Comparison of ENCODE assay signal across 23 cellular contexts in genomic region chr22:39731881-39732555, GRCh38.
DNase-seq lines count a peak whose midpoint lies in the region; ATAC-seq and TF ChIP-seq lines count a peak whose summit lies in the region.
"Had no signal": no experiment of that assay in that cellular context is flagged by ENCODE, and none has a peak within 500 bp of the region (broad histone marks: within the 10 kb centered on the region; RNA-seq: fewer than 3 reads in every experiment).

No MANE protein-coding gene starts in this region.

- no peak overlapping the region for H2BK15ac ChIP-seq in H9 (ENCODE audit: low read depth, low read length)

- H3K9ac ChIP-seq in H9 (ENCODE audit: extremely low read depth, insufficient read length, low read length) = no peak overlapping the region
- H3K9ac ChIP-seq in neural progenitor cell = no peak overlapping the region

- H2AFZ ChIP-seq in H9 (ENCODE audit: low read length) = no peak overlapping the region
- no peak overlapping the region for H2AFZ ChIP-seq in neural progenitor cell (replicated peaks)

- H3K27ac ChIP-seq in H9 (ENCODE audit: insufficient read length, low read depth, low read length) (no peak overlapping the region), neural progenitor cell (no peak overlapping the region), heart left ventricle (no peak overlapping the region), suprapubic skin (no peak overlapping the region)
- H3K27ac ChIP-seq: 22Rv1, ascending aorta, prostate gland, SK-N-MC had no signal

- intact Hi-C loops in heart left ventricle (cut with DNase I) = no loop called here

- no CpG with 5 or more reads among the region's 12 CpGs for WGBS in H9 (ENCODE audit: extremely low coverage, insufficient read length, low lambda C conversion rate)
- WGBS in heart left ventricle, 4 donors = 40 to 45% (median 43%) methylated on average over 10 to 12 of the region's 12 CpGs
- 68% methylated on average over 9 of the region's 12 CpGs for WGBS in suprapubic skin

- H3K9me3 ChIP-seq in H9 (ENCODE audit: control insufficient read depth, low read depth, low read length) (no peaks in the 10 kb centered on the region), neural progenitor cell (ENCODE audit: low read depth) (no peaks in the 10 kb centered on the region), heart left ventricle (no peaks in the 10 kb centered on the region), suprapubic skin (no peaks in the 10 kb centered on the region)
- H3K9me3 ChIP-seq: ascending aorta, prostate gland had no signal

- no peaks in the 10 kb centered on the region for H3K36me3 Mint-ChIP-seq in H9 (ENCODE audit: insufficient read depth in 1 of 3, low read depth in 3 of 3)
- no peaks in the 10 kb centered on the region for H3K36me3 Mint-ChIP-seq in neural progenitor cell
- H3K36me3 Mint-ChIP-seq: activated naive CD4-positive, alpha-beta T cell treated with anti-CD3 and anti-CD28 coated beads, Interleukin-2, amount 50 U/mL, for 24 hours; CD8-positive, alpha-beta T cell had no signal

- H3K79me2 ChIP-seq in H9 (ENCODE audit: insufficient read depth, low read length) = no peaks in the 10 kb centered on the region
- H3K79me2 ChIP-seq in neural progenitor cell (ENCODE audit: low read depth) = no peaks in the 10 kb centered on the region

- no peak overlapping the region for H3T11ph ChIP-seq in H9 (ENCODE audit: low read length)

- ATAC-seq in HG03354 (IDR thresholded peaks at IDR 0.05; ENCODE audit: poor library complexity, severe bottlenecking, unreplicated experiment) = no peak
- ATAC-seq in heart left ventricle = no peak
- ATAC-seq: activated T-helper 17 cell treated with anti-CD3 and anti-CD28 coated beads, Interleukin-2, amount 50 U/mL, for 72 hours; CD8-positive, alpha-beta T cell; T-helper 17 cell had no signal

- H2BK20ac ChIP-seq in H9 (ENCODE audit: low read depth, low read length, poor library complexity, severe bottlenecking) = no peak overlapping the region

- H3K56ac ChIP-seq in H9 (ENCODE audit: insufficient read length, low read depth, low read length) = no peak overlapping the region

- H3K4me1 ChIP-seq in H9 (ENCODE audit: insufficient read depth, low read length) = no peaks in the 10 kb centered on the region; the same call in 1 of the 2 replicates
- peaks cover 9% of the 10 kb centered on the region for H3K4me1 ChIP-seq in neural progenitor cell
- H3K4me1 ChIP-seq in heart left ventricle = no peaks in the 10 kb centered on the region
- no peaks in the 10 kb centered on the region for H3K4me1 ChIP-seq in suprapubic skin
- H3K4me1 ChIP-seq: ascending aorta, prostate gland had no signal

- H2BK5ac ChIP-seq in H9 (ENCODE audit: insufficient read length, low read length) = no peak overlapping the region

- no peaks in the 10 kb centered on the region for H4K20me1 ChIP-seq in H9 (ENCODE audit: control insufficient read depth, insufficient read depth, insufficient read length)
- no peaks in the 10 kb centered on the region for H4K20me1 ChIP-seq in neural progenitor cell (ENCODE audit: low read depth)

- no peak overlapping the region; the same call in 1 of the 2 replicates for H3K14ac ChIP-seq in H9 (ENCODE audit: insufficient read depth, low read length)

- H3K9me3 Mint-ChIP-seq in H9 = no peaks in the 10 kb centered on the region
- no peaks in the 10 kb centered on the region for H3K9me3 Mint-ChIP-seq in neural progenitor cell
- H3K9me3 Mint-ChIP-seq: activated CD4-positive, alpha-beta T cell treated with anti-CD3 and anti-CD28 coated beads, Interleukin-2, amount 10 ng/mL, durations not matched to agents 7 days and 5 days; activated naive CD4-positive, alpha-beta T cell treated with anti-CD3 and anti-CD28 coated beads, Interleukin-2, amount 50 U/mL, for 24 hours; activated T-helper 17 cell treated with anti-CD3 and anti-CD28 coated beads, Interleukin-2, amount 50 U/mL, for 72 hours; CD8-positive, alpha-beta T cell; neural crest cell had no signal

- no peaks in the 10 kb centered on the region for H3K27me3 ChIP-seq in H9 (ENCODE audit: insufficient read depth, low read length)
- H3K27me3 ChIP-seq in neural progenitor cell = peaks cover 5% of the 10 kb centered on the region
- H3K27me3 ChIP-seq in heart left ventricle = peaks cover 0 to 58% (median 8%) of the 10 kb centered on the region in 9 donors
- H3K27me3 ChIP-seq in suprapubic skin = peaks cover 34% of the 10 kb centered on the region
- H3K27me3 ChIP-seq: ascending aorta had no signal

- no peak overlapping the region for H3K4me3 Mint-ChIP-seq in H9
- H3K4me3 Mint-ChIP-seq in neural progenitor cell = no peak overlapping the region
- H3K4me3 Mint-ChIP-seq: activated CD4-positive, alpha-beta T cell treated with anti-CD3 and anti-CD28 coated beads, Interleukin-2, amount 10 ng/mL, durations not matched to agents 7 days and 5 days; activated naive CD4-positive, alpha-beta T cell treated with anti-CD3 and anti-CD28 coated beads, Interleukin-2, amount 50 U/mL, for 24 hours; activated T-helper 17 cell treated with anti-CD3 and anti-CD28 coated beads, Interleukin-2, amount 50 U/mL, for 72 hours; CD8-positive, alpha-beta T cell; neural crest cell; T-helper 17 cell had no signal

- H4K8ac ChIP-seq in H9 (replicated peaks; ENCODE audit: insufficient read length, low read depth, low read length) = no peak overlapping the region

- H3K23me2 ChIP-seq in H9 (ENCODE audit: insufficient read length, low read depth, low read length, poor library complexity, severe bottlenecking) = no peaks in the 10 kb centered on the region

- no peak overlapping the region for H2BK120ac ChIP-seq in H9 (ENCODE audit: low read depth, low read length, poor library complexity, severe bottlenecking)

- no peaks in the 10 kb centered on the region for H3K79me1 ChIP-seq in H9 (ENCODE audit: insufficient read depth, low read depth, low read length, poor library complexity, severe bottlenecking)

- H3K18ac ChIP-seq in H9 (ENCODE audit: insufficient read length, low read depth, low read length) = no peak overlapping the region

- no peak overlapping the region for H4K91ac ChIP-seq in H9 (ENCODE audit: insufficient read length, low read depth, low read length)

- TF ChIP-seq EP300 in suprapubic skin (IDR thresholded peaks at IDR 0.05) = no peak

- H3K27me3 Mint-ChIP-seq in H9 (ENCODE audit: low read depth) = peaks cover 6% of the 10 kb centered on the region
- peaks cover 2% of the 10 kb centered on the region for H3K27me3 Mint-ChIP-seq in neural progenitor cell (ENCODE audit: insufficient read depth, low read depth)
- H3K27me3 Mint-ChIP-seq: activated naive CD4-positive, alpha-beta T cell treated with anti-CD3 and anti-CD28 coated beads, Interleukin-2, amount 50 U/mL, for 24 hours had no signal

- TF ChIP-seq POLR2A in heart left ventricle (IDR thresholded peaks at IDR 0.05) (no peak), suprapubic skin (IDR thresholded peaks at IDR 0.05) (no peak)

- no peaks in the 10 kb centered on the region for H3F3A ChIP-seq in neural progenitor cell (ENCODE audit: low read depth)

- H2BK12ac ChIP-seq in H9 (ENCODE audit: insufficient read length, low read depth, low read length) = no peak overlapping the region

- no peak overlapping the region for H3K4me2 ChIP-seq in H9 (ENCODE audit: insufficient read depth, insufficient read length, low read length)
- H3K4me2 ChIP-seq in neural progenitor cell = no peak overlapping the region

- no peak overlapping the region for H3K27ac Mint-ChIP-seq in H9
- peak overlapping the region; percentile 73 for H3K27ac Mint-ChIP-seq in neural progenitor cell
- H3K27ac Mint-ChIP-seq: activated CD4-positive, alpha-beta T cell treated with anti-CD3 and anti-CD28 coated beads, Interleukin-2, amount 10 ng/mL, durations not matched to agents 7 days and 5 days; activated naive CD4-positive, alpha-beta T cell treated with anti-CD3 and anti-CD28 coated beads, Interleukin-2, amount 50 U/mL, for 24 hours; activated T-helper 17 cell treated with anti-CD3 and anti-CD28 coated beads, Interleukin-2, amount 50 U/mL, for 72 hours; CD8-positive, alpha-beta T cell; T-helper 17 cell had no signal

- DNase-seq in NCI-H1417 (lab: John Stamatoyannopoulos, UW) (peak in 2 of 3 experiments; percentile 47 to 70), NCI-H1417 treated with DMSO at 0.1 percent for 48 hours (lab: John Stamatoyannopoulos, UW) (no peak), H9 (no peak), NCI-H69 (lab: John Stamatoyannopoulos, UW) (peak; percentile 29), neural progenitor cell (ENCODE audit: low spot score) (no peak), heart left ventricle (no peak), suprapubic skin (ENCODE audit: low spot score in 2 of 2) (no peak)
- DNase-seq: activated CD4-positive, alpha-beta T cell treated with anti-CD3 and anti-CD28 coated beads, Interleukin-2, amount 10 ng/mL, durations not matched to agents 7 days and 5 days; GOT3; Kasumi-1; mammary epithelial cell; RPMI8226; stimulated activated CD8-positive, alpha-beta memory T cell treated with anti-CD3 and anti-CD28 coated beads, Interleukin-4, amount 100 ng/mL, for 48 hours; T-helper 17 cell had no signal

- H2AK5ac ChIP-seq in H9 (ENCODE audit: insufficient read length, low read length) = no peak overlapping the region

- 0 out of 3 replicates have a peak, but pooled peaks have one; percentile 9 for TF ChIP-seq CTCF in H9 (conservative IDR thresholded peaks at IDR 0.05)
- no peak for TF ChIP-seq CTCF in neural progenitor cell (IDR thresholded peaks at IDR 0.05)
- no peak for TF ChIP-seq CTCF in heart left ventricle (IDR thresholded peaks at IDR 0.05)
- no peak for TF ChIP-seq CTCF in suprapubic skin (IDR thresholded peaks at IDR 0.05)

- H3K23ac ChIP-seq in H9 (ENCODE audit: insufficient read length, low read depth, low read length) = no peak overlapping the region

- H3K36me3 ChIP-seq in neural progenitor cell = no peaks in the 10 kb centered on the region
- H3K36me3 ChIP-seq in heart left ventricle = no peaks in the 10 kb centered on the region
- no peaks in the 10 kb centered on the region for H3K36me3 ChIP-seq in suprapubic skin
- H3K36me3 ChIP-seq: ascending aorta, prostate gland had no signal

- H3K4me3 ChIP-seq in neural progenitor cell (no peak overlapping the region), heart left ventricle (no peak overlapping the region), suprapubic skin (no peak overlapping the region)
- H3K4me3 ChIP-seq: ascending aorta, prostate gland, SK-N-MC had no signal

- no peak overlapping the region for H3K4ac ChIP-seq in H9 (ENCODE audit: low read depth, low read length)

- no peak overlapping the region for H4K5ac ChIP-seq in H9 (ENCODE audit: insufficient read length, low read depth, low read length)

- H3K4me1 Mint-ChIP-seq in H9 (peaks cover 10 to 21% of the 10 kb centered on the region in 2 experiments), neural progenitor cell (peaks cover 3% of the 10 kb centered on the region)
- H3K4me1 Mint-ChIP-seq: activated CD4-positive, alpha-beta T cell treated with anti-CD3 and anti-CD28 coated beads, Interleukin-2, amount 10 ng/mL, durations not matched to agents 7 days and 5 days; activated naive CD4-positive, alpha-beta T cell treated with anti-CD3 and anti-CD28 coated beads, Interleukin-2, amount 50 U/mL, for 24 hours; activated T-helper 17 cell treated with anti-CD3 and anti-CD28 coated beads, Interleukin-2, amount 50 U/mL, for 72 hours; T-helper 17 cell had no signal

Comparison
In these comparisons a context has a peak if more than half of its experiments do, and no peak if none do; other contexts are left out.
1. DNase-seq: peak in NCI-H1417 (2 of 3) and NCI-H69 (single experiment); none in NCI-H1417 treated with DMSO at 0.1 percent for 48 hours (single experiment), H9 (single experiment), neural progenitor cell (single experiment), heart left ventricle (0 of 5) and suprapubic skin (0 of 2).